In genomic region chr12:92094751-92095161, GRCh38 we compare ENCODE assay signal across 15 cellular contexts. TPM values are rescaled to one million over a fixed set of nuclear protein-coding genes. Genes with fewer than 3 reads are reported as not detected.
DNase-seq lines count a peak whose midpoint lies in the region; ATAC-seq and TF ChIP-seq lines count a peak whose summit lies in the region.
"Had no signal": no experiment of that assay in that cellular context is flagged by ENCODE, and none has a peak within 500 bp of the region (broad histone marks: within the 10 kb centered on the region; RNA-seq: fewer than 3 reads in every experiment).

No MANE protein-coding gene starts in this region.

- H4K20me1 ChIP-seq in DOHH2 (ENCODE audit: control insufficient read depth, insufficient read depth, low read depth, low read length) (no peaks in the 10 kb centered on the region), HCT116 (ENCODE audit: insufficient read depth) (no peaks in the 10 kb centered on the region)

- peaks cover 12% of the 10 kb centered on the region for H3K4me1 ChIP-seq in DOHH2 (ENCODE audit: control insufficient read depth, low read length)
- H3K4me1 ChIP-seq in HCT116 (ENCODE audit: control insufficient read depth in 1 of 2, insufficient read depth in 2 of 2, low read length in 2 of 2) = peaks cover 2 to 11% of the 10 kb centered on the region in 2 experiments; a peak in 3 of 4 replicates
- peaks cover 12% of the 10 kb centered on the region for H3K4me1 ChIP-seq in RWPE2 (ENCODE audit: insufficient read depth, poor library complexity, severe bottlenecking)
- no peaks in the 10 kb centered on the region for H3K4me1 ChIP-seq in ascending aorta
- H3K4me1 ChIP-seq: gastroesophageal sphincter, thyroid gland had no signal

- H3K4me1 Mint-ChIP-seq in immature natural killer cell = peaks cover 10 to 14% of the 10 kb centered on the region in 2 donors

- H3K9me2 ChIP-seq in DOHH2 (replicated peaks; ENCODE audit: control insufficient read depth, low read length) (no peaks in the 10 kb centered on the region), HCT116 (ENCODE audit: insufficient read depth) (no peaks in the 10 kb centered on the region)

- 0 out of 2 replicates have a peak overlapping the region, but pooled peaks have one; percentile 15 for H3K4me2 ChIP-seq in DOHH2 (ENCODE audit: low read length)
- peak overlapping the region; percentile 27; the same call in 1 of the 2 replicates for H3K4me2 ChIP-seq in HCT116 (ENCODE audit: low read length)

- TF ChIP-seq CTCF in DOHH2 (IDR thresholded peaks at IDR 0.05; ENCODE audit: low read depth, low read length, poor library complexity, severe bottlenecking) (no peak), HCT116 (IDR thresholded peaks at IDR 0.05 in 2 of 3, conservative IDR thresholded peaks at IDR 0.05 in 1 of 3; ENCODE audit: borderline replicate concordance in 1 of 3, insufficient read depth in 1 of 3, low read depth in 2 of 3, low read length in 2 of 3) (peak in 1 of 3 experiments; percentile 15; a peak in 1 of 6 replicates), RWPE2 (IDR thresholded peaks at IDR 0.05; ENCODE audit: poor library complexity, severe bottlenecking) (no peak), ascending aorta (IDR thresholded peaks at IDR 0.05) (no peak)

- no peaks in the 10 kb centered on the region for H3K79me2 ChIP-seq in DOHH2 (ENCODE audit: control insufficient read depth, low read length)
- no peaks in the 10 kb centered on the region for H3K79me2 ChIP-seq in HCT116 (ENCODE audit: insufficient read depth, low read length)

- ATAC-seq in HCT116 (peak; percentile 61; the same call in 1 of the 2 replicates), RWPE2 (ENCODE audit: low read depth) (peak; percentile 10; the same call in 1 of the 3 replicates)
- ATAC-seq: gastroesophageal sphincter had no signal

- H3K27ac ChIP-seq in DOHH2 (ENCODE audit: low read depth, low read length) (no peak overlapping the region), HCT116 (ENCODE audit: low read depth, low read length) (no peak overlapping the region), RWPE2 (ENCODE audit: poor library complexity, severe bottlenecking) (peak overlapping the region; percentile 17), ascending aorta (no peak overlapping the region)
- H3K27ac ChIP-seq: adrenal gland, gastroesophageal sphincter, thyroid gland had no signal

- H3K9me3 ChIP-seq in DOHH2 (ENCODE audit: control insufficient read depth, insufficient read depth, low read length) (no peaks in the 10 kb centered on the region), HCT116 (ENCODE audit: control insufficient read depth in 1 of 2, insufficient read depth in 1 of 2, low read depth in 1 of 2, low read length in 2 of 2) (no peaks in the 10 kb centered on the region), RWPE2 (ENCODE audit: severe bottlenecking) (no peaks in the 10 kb centered on the region), ascending aorta (no peaks in the 10 kb centered on the region)
- H3K9me3 ChIP-seq: adrenal gland, gastroesophageal sphincter, thyroid gland had no signal

- no peaks in the 10 kb centered on the region for H3K9me3 Mint-ChIP-seq in immature natural killer cell

- RAD21 ChIA-PET in HCT116 (lab: Charles Lee; ENCODE audit: low non-redundant PET in 1 of 2, low total read pairs in 2 of 2, uncharacterized antibody in 2 of 2, unreplicated experiment in 2 of 2) = no interaction called here

- CTCF ChIA-PET in HCT116 (lab: Charles Lee) = no interaction called here

- intact Hi-C loops in HCT116 (cut with micrococcal nuclease) (no loop called here), ascending aorta (cut with DNase I) (no loop called here)

- H3K4me3 Mint-ChIP-seq in immature natural killer cell = peak overlapping the region in 4 of 5 donors; percentile 8 to 53 (median 18)

- DNase-seq in HCT116 (ENCODE audit: low read depth, low spot score) = no peak
- DNase-seq in RWPE2 (ENCODE audit: low spot score) = no peak
- DNase-seq in immature natural killer cell = no peak
- no peak for DNase-seq in NCI-H748 (lab: John Stamatoyannopoulos, UW; ENCODE audit: unreplicated experiment)
- no peak for DNase-seq in activated naive CD4-positive, alpha-beta T cell (lab: John Stamatoyannopoulos, UW)
- DNase-seq in activated CD4-positive, CD25-positive, alpha-beta regulatory T cell (lab: John Stamatoyannopoulos, UW) = no peak
- DNase-seq in ascending aorta (ENCODE audit: low spot score in 2 of 2) = no peak
- DNase-seq: activated CD4-positive, alpha-beta T cell treated with anti-CD3 and anti-CD28 coated beads for 4 hours; adrenal gland; DMS153; NCI-H2029 treated with DMSO at 0.1 percent for 48 hours; SHP77 treated with DMSO at 0.1 percent for 48 hours; thyroid gland had no signal

- no peak overlapping the region for H3K9ac ChIP-seq in HCT116 (ENCODE audit: low read length)

- H3K27ac Mint-ChIP-seq in immature natural killer cell = peak overlapping the region in 2 of 6 donors; percentile 12 to 16

- H3K27me3 ChIP-seq in DOHH2 (ENCODE audit: control insufficient read depth, low read length) (no peaks in the 10 kb centered on the region), HCT116 (ENCODE audit: insufficient read depth, low read length) (no peaks in the 10 kb centered on the region), RWPE2 (ENCODE audit: insufficient read depth, poor library complexity, severe bottlenecking) (no peaks in the 10 kb centered on the region), ascending aorta (no peaks in the 10 kb centered on the region)
- H3K27me3 ChIP-seq: adrenal gland, gastroesophageal sphincter, thyroid gland had no signal

- no peaks in the 10 kb centered on the region for H3F3A ChIP-seq in DOHH2 (ENCODE audit: control insufficient read depth, insufficient read depth)

- TF ChIP-seq POLR2A in HCT116 (IDR thresholded peaks at IDR 0.05; ENCODE audit: borderline replicate concordance, extremely low read depth, insufficient read depth, insufficient read length) = no peak

- TF ChIP-seq RAD21 in HCT116 (IDR thresholded peaks at IDR 0.05; ENCODE audit: low read depth) = no peak

- H3K4me3 ChIP-seq in DOHH2 (ENCODE audit: low read length) (no peak overlapping the region), HCT116 (replicated peaks in 1 of 2; ENCODE audit: low read depth in 1 of 2, low read length in 2 of 2) (no peak overlapping the region), RWPE2 (ENCODE audit: severe bottlenecking) (no peak overlapping the region), ascending aorta (no peak overlapping the region)
- H3K4me3 ChIP-seq: adrenal gland, gastroesophageal sphincter, thyroid gland had no signal

- H3K36me3 Mint-ChIP-seq in immature natural killer cell = peaks cover 0 to under 1% (median 0%) of the 10 kb centered on the region in 3 donors

- BruUV-seq in HCT116 (replicated peaks; lab: Mats Ljungman, UMichigan) = no TSS peak

- POLR2A ChIA-PET in HCT116 (lab: Charles Lee) = no interaction called here

- no peak overlapping the region for H2AFZ ChIP-seq in HCT116 (ENCODE audit: low read depth, low read length, poor library complexity, severe bottlenecking)

- H3K36me3 ChIP-seq in DOHH2 (ENCODE audit: control insufficient read depth, low read length) = no peaks in the 10 kb centered on the region
- no peaks in the 10 kb centered on the region for H3K36me3 ChIP-seq in HCT116 (ENCODE audit: control insufficient read depth in 1 of 2, insufficient read depth in 2 of 2, low read length in 2 of 2)
- H3K36me3 ChIP-seq in RWPE2 (ENCODE audit: low read depth) = no peaks in the 10 kb centered on the region
- no peaks in the 10 kb centered on the region for H3K36me3 ChIP-seq in ascending aorta
- H3K36me3 ChIP-seq: adrenal gland, gastroesophageal sphincter, thyroid gland had no signal

- H3K27me3 Mint-ChIP-seq in immature natural killer cell (ENCODE audit: low read depth in 3 of 3) = peaks cover 0 to 6% (median 2%) of the 10 kb centered on the region in 3 donors

TF ChIP-seq in HCT116, 20 proteins besides CTCF, POLR2A, EP300 and RAD21:
- TF ChIP-seq FOSL1 (IDR thresholded peaks at IDR 0.05; ENCODE audit: low read depth) (no peak), CEBPB (IDR thresholded peaks at IDR 0.05; ENCODE audit: low read depth) (no peak), YY1 (IDR thresholded peaks at IDR 0.05; ENCODE audit: extremely low read depth, insufficient replicate concordance, low read depth, low read length) (no peak), ZNF274 (IDR thresholded peaks at IDR 0.05; ENCODE audit: low read depth, low read length) (no peak), ZBTB33 (IDR thresholded peaks at IDR 0.05; ENCODE audit: extremely low read depth, insufficient replicate concordance, low read length) (no peak)

RNA-seq across cellular contexts. Expression of gene BTG1, which starts 50.9 kb away (rescaled TPM):
- total RNA-seq in HCT116 (2021; ENCODE audit: unreplicated experiment) (57.3 TPM), ascending aorta (17.3 TPM)
- 85.6 and 108 TPM in 2 replicates for polyA plus RNA-seq in HCT116 (2012)
- 100 to 1,000 TPM; 156 to 489 (median 487) TPM for polyA plus RNA-seq in immature natural killer cell
